In genomic region chr4:16794816-16795445, GRCh38 we compare ENCODE assay signal across 8 cellular contexts.
DNase-seq lines count a peak whose midpoint lies in the region; ATAC-seq and TF ChIP-seq lines count a peak whose summit lies in the region.

No MANE protein-coding gene starts in this region.

- TF ChIP-seq CTCF in MCF 10A (IDR thresholded peaks at IDR 0.05; ENCODE audit: unreplicated experiment) (peak; percentile 75), breast epithelium (IDR thresholded peaks at IDR 0.05) (peak in 1 of 3 donors; percentile 56), left ventricle myocardium inferior (IDR thresholded peaks at IDR 0.05; ENCODE audit: borderline replicate concordance) (peak; percentile 86), smooth muscle cell (IDR thresholded peaks at IDR 0.05; ENCODE audit: borderline replicate concordance, insufficient read depth, poor library complexity, severe bottlenecking) (peak; percentile 84)

- no peaks in the 10 kb centered on the region for H3K79me2 ChIP-seq in smooth muscle cell (ENCODE audit: low read depth)

- CTCF ChIA-PET in MCF 10A (lab: Yijun Ruan, JAX), result interaction anchor here (0.6 to 2.5 kb wide), 14 partner anchors 20 to 536 kb away, joined by 3 to 13 read pairs (median 4); no protein-coding TSS in a partner anchor

- H3F3A ChIP-seq in smooth muscle cell (ENCODE audit: low read depth), result no peaks in the 10 kb centered on the region

- H3K4me2 ChIP-seq in smooth muscle cell, result no peak overlapping the region

- no peaks in the 10 kb centered on the region for H3K27me3 ChIP-seq in breast epithelium
- no peaks in the 10 kb centered on the region for H3K27me3 ChIP-seq in MG63
- H3K27me3 ChIP-seq in left ventricle myocardium inferior (ENCODE audit: low read depth), result no peaks in the 10 kb centered on the region
- no peaks in the 10 kb centered on the region for H3K27me3 ChIP-seq in smooth muscle cell (ENCODE audit: low read depth)

- no peaks in the 10 kb centered on the region for H3K9me3 Mint-ChIP-seq in MCF 10A (ENCODE audit: unreplicated experiment)
- H3K9me3 Mint-ChIP-seq in activated T-cell treated with anti-CD3 and anti-CD28 coated beads, Interleukin-2, amount 50 U/mL, for 4 hours, result no peaks in the 10 kb centered on the region

- H3K36me3 Mint-ChIP-seq in MCF 10A (ENCODE audit: insufficient read depth, unreplicated experiment), result no peaks in the 10 kb centered on the region
- H3K36me3 Mint-ChIP-seq in activated T-cell treated with anti-CD3 and anti-CD28 coated beads, Interleukin-2, amount 50 U/mL, for 4 hours (ENCODE audit: insufficient read depth), result no peaks in the 10 kb centered on the region

- H3K4me1 Mint-ChIP-seq in MCF 10A (ENCODE audit: insufficient read depth, unreplicated experiment), result no peaks in the 10 kb centered on the region
- H3K4me1 Mint-ChIP-seq in activated T-cell treated with anti-CD3 and anti-CD28 coated beads, Interleukin-2, amount 50 U/mL, for 4 hours (ENCODE audit: low read depth), result no peaks in the 10 kb centered on the region

- no peak for ATAC-seq in activated T-cell treated with anti-CD3 and anti-CD28 coated beads, Interleukin-2, amount 50 U/mL, for 4 hours
- no peak for ATAC-seq in GM21515 (IDR thresholded peaks at IDR 0.05; ENCODE audit: unreplicated experiment)

- H3K27ac ChIP-seq in breast epithelium, result no peak overlapping the region
- peak overlapping the region; percentile 29 for H3K27ac ChIP-seq in left ventricle myocardium inferior (replicated peaks)
- no peak overlapping the region for H3K27ac ChIP-seq in smooth muscle cell (ENCODE audit: low read depth)

- H3K4me3 Mint-ChIP-seq in MCF 10A (ENCODE audit: unreplicated experiment), result no peak overlapping the region
- H3K4me3 Mint-ChIP-seq in activated T-cell treated with anti-CD3 and anti-CD28 coated beads, Interleukin-2, amount 50 U/mL, for 4 hours, result no peak overlapping the region

- H3K9me3 ChIP-seq in breast epithelium (no peaks in the 10 kb centered on the region), MG63 (no peaks in the 10 kb centered on the region), left ventricle myocardium inferior (replicated peaks) (no peaks in the 10 kb centered on the region), smooth muscle cell (replicated peaks; ENCODE audit: low read depth) (no peaks in the 10 kb centered on the region)

- H3K27ac Mint-ChIP-seq in MCF 10A (ENCODE audit: low read depth, unreplicated experiment), result no peak overlapping the region

- no TSS peak for BruUV-seq in MCF 10A (replicated peaks; lab: Mats Ljungman, UMichigan)

- no peak for TF ChIP-seq POLR2A in breast epithelium (IDR thresholded peaks at IDR 0.05)

- H3K9ac ChIP-seq in smooth muscle cell (ENCODE audit: low read depth), result no peak overlapping the region

- H4K20me1 ChIP-seq in smooth muscle cell (ENCODE audit: low read depth), result no peaks in the 10 kb centered on the region

- intact Hi-C loops in MCF 10A (cut with micrococcal nuclease) (loop anchor here (1.0 to 2.0 kb wide), 3 partner anchors 122 to 652 kb away; no protein-coding TSS in a partner anchor), breast epithelium (cut with DNase I; ENCODE audit: low total_unique reads) (no loop called here), left ventricle myocardium inferior (cut with micrococcal nuclease) (no loop called here)

- peaks cover 23% of the 10 kb centered on the region for H3K27me3 Mint-ChIP-seq in MCF 10A (ENCODE audit: insufficient read depth, unreplicated experiment)
- no peaks in the 10 kb centered on the region for H3K27me3 Mint-ChIP-seq in activated T-cell treated with anti-CD3 and anti-CD28 coated beads, Interleukin-2, amount 50 U/mL, for 4 hours (ENCODE audit: low read depth)

- POLR2A ChIA-PET in MCF 10A (lab: Yijun Ruan, JAX), result no interaction called here

- WGBS in smooth muscle cell (ENCODE audit: low lambda C conversion rate), result 51% methylated on average over 9 of the region's 9 CpGs

- DNase-seq in MCF 10A (ENCODE audit: unreplicated experiment), result peak; percentile 64
- DNase-seq in breast epithelium (ENCODE audit: low spot score in 2 of 2), result no peak
- DNase-seq in MG63, result peak; percentile 28
- DNase-seq in activated T-cell treated with anti-CD3 and anti-CD28 coated beads, Interleukin-2, amount 50 U/mL, for 4 hours, result peak; percentile 10
- peak; percentile 22 for DNase-seq in left ventricle myocardium inferior
- DNase-seq in smooth muscle cell (lab: John Stamatoyannopoulos, UW; ENCODE audit: unreplicated experiment), result peak; percentile 9
- no peak for DNase-seq in germinal center (ENCODE audit: low spot score)

- no peak overlapping the region for H2AFZ ChIP-seq in smooth muscle cell (ENCODE audit: low read depth)

- H3K36me3 ChIP-seq in breast epithelium (no peaks in the 10 kb centered on the region), MG63 (peaks cover 2% of the 10 kb centered on the region; the same call in 1 of the 2 replicates), left ventricle myocardium inferior (no peaks in the 10 kb centered on the region), smooth muscle cell (ENCODE audit: low read depth) (no peaks in the 10 kb centered on the region)

- H3K4me1 ChIP-seq in breast epithelium (no peaks in the 10 kb centered on the region), left ventricle myocardium inferior (peaks cover 23% of the 10 kb centered on the region), smooth muscle cell (ENCODE audit: low read depth) (no peaks in the 10 kb centered on the region)

- no peak overlapping the region for H3K4me3 ChIP-seq in breast epithelium
- H3K4me3 ChIP-seq in MG63, result no peak overlapping the region
- H3K4me3 ChIP-seq in left ventricle myocardium inferior, result no peak overlapping the region
- H3K4me3 ChIP-seq in smooth muscle cell, result no peak overlapping the region

Comparison
In these comparisons a context has a peak if more than half of its experiments do, and no peak if none do; other contexts are left out.
1. DNase-seq: peak in MCF 10A (single experiment), MG63 (single experiment), activated T-cell treated with anti-CD3 and anti-CD28 coated beads, Interleukin-2, amount 50 U/mL, for 4 hours (single experiment), left ventricle myocardium inferior (single experiment) and smooth muscle cell (single experiment); none in breast epithelium (0 of 2) and germinal center (single experiment).